In genomic region chrX:44989995-44990770, GRCh38 we compare ENCODE assay signal across 20 cellular contexts.
DNase-seq lines count a peak whose midpoint lies in the region; ATAC-seq and TF ChIP-seq lines count a peak whose summit lies in the region.
"Had no signal": no experiment of that assay in that cellular context is flagged by ENCODE, and none has a peak within 500 bp of the region (broad histone marks: within the 10 kb centered on the region; RNA-seq: fewer than 3 reads in every experiment).

No MANE protein-coding gene starts in this region.

- H3K9me3 Mint-ChIP-seq in Caco-2 (ENCODE audit: unreplicated experiment), result no peaks in the 10 kb centered on the region
- no peaks in the 10 kb centered on the region for H3K9me3 Mint-ChIP-seq in activated T-helper 17 cell treated with anti-CD3 and anti-CD28 coated beads, Interleukin-2, amount 50 U/mL, for 72 hours
- peaks cover 4% of the 10 kb centered on the region for H3K9me3 Mint-ChIP-seq in activated CD4-positive, alpha-beta T cell treated with anti-CD3 and anti-CD28 coated beads, Interleukin-2, amount 10 ng/mL, durations not matched to agents 24 days and 14 days
- H3K9me3 Mint-ChIP-seq: CD4-positive, alpha-beta T cell had no signal

- H3K27me3 ChIP-seq in Caco-2 (replicated peaks; ENCODE audit: control insufficient read depth, insufficient read depth, low read length) (no peaks in the 10 kb centered on the region), right lobe of liver (no peaks in the 10 kb centered on the region)
- H3K27me3 ChIP-seq: MG63 had no signal

- WGBS in right lobe of liver (ENCODE audit: insufficient coverage, low coverage, low lambda C conversion rate, missing lambda C conversion rate), result 45% methylated on average over 13 of the region's 16 CpGs

- ATAC-seq in activated T-helper 17 cell treated with anti-CD3 and anti-CD28 coated beads, Interleukin-2, amount 50 U/mL, for 72 hours (replicated peaks), result no peak
- peak; percentile 92 to 97 (median 94) for ATAC-seq in right lobe of liver
- ATAC-seq in GM21360 (IDR thresholded peaks at IDR 0.05; ENCODE audit: unreplicated experiment), result no peak

- no peak overlapping the region for H3K4me3 Mint-ChIP-seq in Caco-2 (ENCODE audit: unreplicated experiment)
- no peak overlapping the region for H3K4me3 Mint-ChIP-seq in activated T-helper 17 cell treated with anti-CD3 and anti-CD28 coated beads, Interleukin-2, amount 50 U/mL, for 72 hours
- no peak overlapping the region for H3K4me3 Mint-ChIP-seq in activated CD4-positive, alpha-beta T cell treated with anti-CD3 and anti-CD28 coated beads, Interleukin-2, amount 10 ng/mL, durations not matched to agents 24 days and 14 days
- H3K4me3 Mint-ChIP-seq: CD4-positive, alpha-beta T cell had no signal

- no peak overlapping the region for H3K4me3 ChIP-seq in Caco-2 (ENCODE audit: low read depth, low read length)
- H3K4me3 ChIP-seq in right lobe of liver, result no peak overlapping the region
- H3K4me3 ChIP-seq: MG63, SK-N-MC had no signal

- BruUV-seq in Caco-2 (replicated peaks; lab: Mats Ljungman, UMichigan), result no TSS peak

- no peak for TF ChIP-seq CTCF in Caco-2 (IDR thresholded peaks at IDR 0.05; ENCODE audit: insufficient read depth in 1 of 2, low read depth in 1 of 2, low read length in 1 of 2, severe bottlenecking in 1 of 2, unreplicated experiment in 1 of 2)
- no peak for TF ChIP-seq CTCF in right lobe of liver (IDR thresholded peaks at IDR 0.05)

- H3K4me1 ChIP-seq in Caco-2, result no peaks in the 10 kb centered on the region
- peaks cover 0 to 16% (median 0%) of the 10 kb centered on the region in 4 donors for H3K4me1 ChIP-seq in right lobe of liver

- H3K4me1 Mint-ChIP-seq in Caco-2 (ENCODE audit: low read depth, unreplicated experiment), result peaks cover 5% of the 10 kb centered on the region
- peaks cover 18% of the 10 kb centered on the region for H3K4me1 Mint-ChIP-seq in activated T-helper 17 cell treated with anti-CD3 and anti-CD28 coated beads, Interleukin-2, amount 50 U/mL, for 72 hours
- H3K4me1 Mint-ChIP-seq in activated CD4-positive, alpha-beta T cell treated with anti-CD3 and anti-CD28 coated beads, Interleukin-2, amount 10 ng/mL, durations not matched to agents 24 days and 14 days, result peaks cover 12% of the 10 kb centered on the region

- H3K27ac Mint-ChIP-seq in Caco-2 (ENCODE audit: unreplicated experiment), result peak overlapping the region; percentile 35
- peak overlapping the region; percentile 53 for H3K27ac Mint-ChIP-seq in activated T-helper 17 cell treated with anti-CD3 and anti-CD28 coated beads, Interleukin-2, amount 50 U/mL, for 72 hours
- H3K27ac Mint-ChIP-seq in activated CD4-positive, alpha-beta T cell treated with anti-CD3 and anti-CD28 coated beads, Interleukin-2, amount 10 ng/mL, durations not matched to agents 24 days and 14 days, result no peak overlapping the region

- H3K36me3 Mint-ChIP-seq in Caco-2 (ENCODE audit: insufficient read depth, unreplicated experiment), result peaks cover 64% of the 10 kb centered on the region
- peaks cover 32% of the 10 kb centered on the region for H3K36me3 Mint-ChIP-seq in activated T-helper 17 cell treated with anti-CD3 and anti-CD28 coated beads, Interleukin-2, amount 50 U/mL, for 72 hours (ENCODE audit: low read depth)
- peaks cover 41% of the 10 kb centered on the region for H3K36me3 Mint-ChIP-seq in activated CD4-positive, alpha-beta T cell treated with anti-CD3 and anti-CD28 coated beads, Interleukin-2, amount 10 ng/mL, durations not matched to agents 24 days and 14 days (ENCODE audit: low read depth)

- H3K9me3 ChIP-seq in Caco-2, result no peaks in the 10 kb centered on the region
- H3K9me3 ChIP-seq in right lobe of liver, result peaks cover 0 to 4% (median 0%) of the 10 kb centered on the region in 4 donors
- H3K9me3 ChIP-seq: MG63 had no signal

- CTCF ChIA-PET in Caco-2 (lab: Charles Lee), result no interaction called here

- DNase-seq in Caco-2, result no peak
- DNase-seq in MV-4-11 (lab: John Stamatoyannopoulos, UW), result peak; percentile 3
- DNase-seq in right lobe of liver, result peak in 2 of 3 donors; percentile 55 to 66
- DNase-seq in activated CD4-positive, alpha-beta T cell treated with anti-CD3 and anti-CD28 coated beads, Interleukin-2, amount 10 ng/mL, durations not matched to agents 24 days and 14 days, result no peak
- no peak for DNase-seq in NCI-H1694 (lab: John Stamatoyannopoulos, UW)
- DNase-seq: CD4-positive, alpha-beta T cell; DMS153; Kasumi-1; MG63; NCI-H1694 treated with DMSO at 0.1 percent for 48 hours; NCI-H2081 treated with DMSO at 0.1 percent for 48 hours; NCI-H2171 treated with DMSO at 0.1 percent for 48 hours; NCI-H446; NCI-H526; SHP77 treated with DMSO at 0.1 percent for 48 hours; SW 1271 had no signal

- H3K27ac ChIP-seq in right lobe of liver, result peak overlapping the region in 2 of 3 donors; percentile 38 to 66
- H3K27ac ChIP-seq: RWPE1, SK-N-MC had no signal

- TF ChIP-seq POLR2A in right lobe of liver (IDR thresholded peaks at IDR 0.05), result no peak

- intact Hi-C loops in Caco-2 (cut with micrococcal nuclease; ENCODE audit: unreplicated experiment), result no loop called here
- intact Hi-C loops in right lobe of liver (cut with DNase I), result no loop called here
- intact Hi-C loops in activated CD4-positive, alpha-beta T cell treated with anti-CD3 and anti-CD28 coated beads, Interleukin-2, amount 10 ng/mL, durations not matched to agents 24 days and 14 days (cut with micrococcal nuclease), result loop anchor here (10.0 kb wide), 1 partner anchor 115 kb away; the partner anchor contains the start of gene KDM6A

- no peaks in the 10 kb centered on the region for H3K36me3 ChIP-seq in Caco-2 (ENCODE audit: control insufficient read depth, insufficient read depth, low read length)
- H3K36me3 ChIP-seq in right lobe of liver, result no peaks in the 10 kb centered on the region
- H3K36me3 ChIP-seq: MG63 had no signal

- no peaks in the 10 kb centered on the region for H3K27me3 Mint-ChIP-seq in Caco-2 (ENCODE audit: insufficient read depth, unreplicated experiment)
- H3K27me3 Mint-ChIP-seq in activated T-helper 17 cell treated with anti-CD3 and anti-CD28 coated beads, Interleukin-2, amount 50 U/mL, for 72 hours, result no peaks in the 10 kb centered on the region
- no peaks in the 10 kb centered on the region for H3K27me3 Mint-ChIP-seq in activated CD4-positive, alpha-beta T cell treated with anti-CD3 and anti-CD28 coated beads, Interleukin-2, amount 10 ng/mL, durations not matched to agents 24 days and 14 days
- H3K27me3 Mint-ChIP-seq: CD4-positive, alpha-beta T cell had no signal

- POLR2A ChIA-PET in Caco-2 (lab: Charles Lee), result no interaction called here

Comparison
In these comparisons a context has a peak if more than half of its experiments do, and no peak if none do; other contexts are left out.
1. DNase-seq: peak in MV-4-11 (single experiment) and right lobe of liver (2 of 3); none in Caco-2 (0 of 2), activated CD4-positive, alpha-beta T cell treated with anti-CD3 and anti-CD28 coated beads, Interleukin-2, amount 10 ng/mL, durations not matched to agents 24 days and 14 days (single experiment) and NCI-H1694 (single experiment).
2. ATAC-seq: peak in right lobe of liver (4 of 4); none in activated T-helper 17 cell treated with anti-CD3 and anti-CD28 coated beads, Interleukin-2, amount 50 U/mL, for 72 hours (single experiment) and GM21360 (single experiment).